ENCODE assay signal across 17 cellular contexts in genomic region chr4:106303548-106303947, GRCh38. TPM values are rescaled to one million over a fixed set of nuclear protein-coding genes. Genes with fewer than 3 reads are reported as not detected.
DNase-seq lines count a peak whose midpoint lies in the region; ATAC-seq, FAIRE-seq and TF ChIP-seq lines count a peak whose summit lies in the region.
"Had no signal": no experiment of that assay in that cellular context is flagged by ENCODE, and none has a peak within 500 bp of the region (broad histone marks: within the 10 kb centered on the region; RNA-seq: fewer than 3 reads in every experiment).

No MANE protein-coding gene starts in this region.

- DNase-seq in HepG2 (ENCODE audit: low spot score) (no peak), right lobe of liver (no peak), OCI-M1 (lab: John Stamatoyannopoulos, UW) (peak; percentile 15), endodermal cell (no peak), aorta (no peak), SHP77 (lab: John Stamatoyannopoulos, UW) (no peak), GM23248 (no peak)
- DNase-seq in stimulated activated naive B cell treated with anti-CD40 and anti-IgM and Interleukin-4, amounts not matched to agents 10 μg/mL and 1 μg/mL and 100 μg/mL, for 72 hours = no peak
- DNase-seq: 8988T; AML-193; CD8-positive, alpha-beta memory T cell; DMS53; GOT3; HCEC 1CT; IMR-90 had no signal

- no peak for TF ChIP-seq CTCF in HepG2 (CRISPR knock-in tag; IDR thresholded peaks at IDR 0.05)
- no peak for TF ChIP-seq CTCF in right lobe of liver (IDR thresholded peaks at IDR 0.05)
- TF ChIP-seq CTCF in endodermal cell (conservative IDR thresholded peaks at IDR 0.05) = no peak

- peaks cover 4% of the 10 kb centered on the region for H3K9me3 Mint-ChIP-seq in endodermal cell
- H3K9me3 Mint-ChIP-seq in stimulated activated naive B cell treated with anti-CD40 and anti-IgM and Interleukin-4, amounts not matched to agents 10 μg/mL and 1 μg/mL and 100 μg/mL, for 72 hours = peaks cover 0 to 1% of the 10 kb centered on the region in 2 donors
- H3K9me3 Mint-ChIP-seq: CD8-positive, alpha-beta memory T cell had no signal

- ATAC-seq in HepG2 (no peak), right lobe of liver (no peak), aorta (ENCODE audit: low FRiP score) (no peak)
- no peak for ATAC-seq in stimulated activated naive B cell treated with anti-CD40 and anti-IgM and Interleukin-4, amounts not matched to agents 10 μg/mL and 1 μg/mL and 100 μg/mL, for 72 hours (replicated peaks)

- CTCF ChIA-PET in HepG2 (lab: Yijun Ruan, JAX; ENCODE audit: low intra/inter-chr PET ratio, low total read pairs) = no interaction called here

- no peak overlapping the region for H2AFZ ChIP-seq in HepG2 (ENCODE audit: low read length)
- no peak overlapping the region for H2AFZ ChIP-seq in GM23248

- H3K36me3 Mint-ChIP-seq in endodermal cell (ENCODE audit: low read depth) = peaks cover 33% of the 10 kb centered on the region
- peaks cover 23 to 39% of the 10 kb centered on the region in 2 donors for H3K36me3 Mint-ChIP-seq in stimulated activated naive B cell treated with anti-CD40 and anti-IgM and Interleukin-4, amounts not matched to agents 10 μg/mL and 1 μg/mL and 100 μg/mL, for 72 hours

- H3K4me3 ChIP-seq in HepG2 (replicated peaks in 1 of 3; ENCODE audit: insufficient read depth in 1 of 3, low read depth in 2 of 3, low read length in 3 of 3) (no peak overlapping the region), right lobe of liver (no peak overlapping the region), endodermal cell (ENCODE audit: low read length) (peak overlapping the region; percentile 41), aorta (ENCODE audit: low read length in 2 of 2) (no peak overlapping the region), GM23248 (no peak overlapping the region)
- H3K4me3 ChIP-seq: BLaER1 had no signal

- intact Hi-C loops in HepG2 (cut with micrococcal nuclease; ENCODE audit: unreplicated experiment) = no loop called here
- intact Hi-C loops in right lobe of liver (cut with DNase I) = no loop called here
- intact Hi-C loops in aorta (cut with DNase I) = no loop called here

- BruUV-seq in HepG2 (replicated peaks; lab: Mats Ljungman, UMichigan) = no TSS peak

- peaks cover 31% of the 10 kb centered on the region for H3K4me1 Mint-ChIP-seq in endodermal cell
- H3K4me1 Mint-ChIP-seq in stimulated activated naive B cell treated with anti-CD40 and anti-IgM and Interleukin-4, amounts not matched to agents 10 μg/mL and 1 μg/mL and 100 μg/mL, for 72 hours = peaks cover 9 to 15% of the 10 kb centered on the region in 2 donors

- no peak overlapping the region for H3K4me2 ChIP-seq in HepG2 (ENCODE audit: low read depth, low read length)
- no peak overlapping the region for H3K4me2 ChIP-seq in GM23248 (ENCODE audit: unreplicated experiment)
- H3K4me2 ChIP-seq: BLaER1 had no signal

- POLR2A ChIA-PET in HepG2 (lab: Yijun Ruan, JAX) = interaction anchor here (1.0 to 2.5 kb wide), 2 partner anchors 12 to 16 kb away, joined by 5 to 14 read pairs; partner anchors contain the start of genes AIMP1 and TBCK

- 100% methylated on average over 2 of the region's 2 CpGs for WGBS in HepG2 (ENCODE audit: low lambda C conversion rate)
- WGBS in right lobe of liver (ENCODE audit: insufficient coverage, low coverage, low lambda C conversion rate, missing lambda C conversion rate) = 67% methylated on average over 1 of the region's 2 CpGs
- WGBS in endodermal cell (ENCODE audit: insufficient coverage in 1 of 2, insufficient read length in 1 of 2), 2 experiments = 79 to 93% methylated on average over 2 of the region's 2 CpGs
- 93 to 94% methylated on average over 2 of the region's 2 CpGs for WGBS in aorta, 2 donors
- 84 to 90% methylated on average over 2 of the region's 2 CpGs for whole genome bisulfite sequencing in GM23248 (ENCODE audit: low coverage in 1 of 2, low lambda C conversion rate in 2 of 2, missing lambda C conversion rate in 2 of 2), 2 experiments

- TF ChIP-seq RAD21 in HepG2 (CRISPR knock-in tag; IDR thresholded peaks at IDR 0.05) = no peak

- H4K20me1 ChIP-seq in HepG2 (ENCODE audit: insufficient read depth, low read length) = no peaks in the 10 kb centered on the region
- no peaks in the 10 kb centered on the region for H4K20me1 ChIP-seq in GM23248 (ENCODE audit: insufficient read depth)

- peak overlapping the region; percentile 18 for H3K27ac Mint-ChIP-seq in endodermal cell
- peak overlapping the region; percentile 25 for H3K27ac Mint-ChIP-seq in stimulated activated naive B cell treated with anti-CD40 and anti-IgM and Interleukin-4, amounts not matched to agents 10 μg/mL and 1 μg/mL and 100 μg/mL, for 72 hours

- H3K79me2 ChIP-seq in HepG2 (ENCODE audit: insufficient read depth, low read length) (peaks cover 74% of the 10 kb centered on the region), GM23248 (ENCODE audit: insufficient read depth) (peaks cover 37% of the 10 kb centered on the region)

- no peaks in the 10 kb centered on the region; a peak in 1 of 5 replicates for H3K27me3 ChIP-seq in HepG2 (ENCODE audit: control insufficient read depth in 1 of 2, insufficient read depth in 2 of 2, low read length in 2 of 2)
- no peaks in the 10 kb centered on the region for H3K27me3 ChIP-seq in right lobe of liver
- H3K27me3 ChIP-seq in endodermal cell (ENCODE audit: control insufficient read depth, insufficient read depth, low read length, poor library complexity, severe bottlenecking) = no peaks in the 10 kb centered on the region
- no peaks in the 10 kb centered on the region for H3K27me3 ChIP-seq in aorta (ENCODE audit: control insufficient read depth in 1 of 2, insufficient read depth in 2 of 2, low read length in 1 of 2)
- no peaks in the 10 kb centered on the region for H3K27me3 ChIP-seq in GM23248 (replicated peaks; ENCODE audit: insufficient read depth)
- H3K27me3 ChIP-seq: BLaER1 had no signal

- peaks cover 7% of the 10 kb centered on the region for H3F3A ChIP-seq in GM23248 (ENCODE audit: insufficient read depth)

- TF ChIP-seq EP300 in HepG2 (IDR thresholded peaks at IDR 0.05; ENCODE audit: low read depth in 2 of 2, low read length in 2 of 2) (no peak), HepG2 (CRISPR knock-in tag; IDR thresholded peaks at IDR 0.05; ENCODE audit: borderline replicate concordance) (no peak)

- H3K4me1 ChIP-seq in HepG2 (ENCODE audit: insufficient read depth, low read length) (peaks cover 43% of the 10 kb centered on the region), right lobe of liver (no peaks in the 10 kb centered on the region), endodermal cell (ENCODE audit: control insufficient read depth, insufficient read depth, low read length) (peaks cover 12% of the 10 kb centered on the region), aorta (ENCODE audit: control insufficient read depth in 1 of 2, insufficient read depth in 2 of 2, low read length in 2 of 2) (peaks cover 3 to 6% of the 10 kb centered on the region in 2 donors), GM23248 (ENCODE audit: insufficient read depth) (peaks cover 18% of the 10 kb centered on the region)
- H3K4me1 ChIP-seq: BLaER1 had no signal

- peak overlapping the region; percentile 33 for H3K27ac ChIP-seq in HepG2 (ENCODE audit: extremely low read length, insufficient read depth, low read length)
- H3K27ac ChIP-seq in right lobe of liver = no peak overlapping the region
- H3K27ac ChIP-seq in endodermal cell (ENCODE audit: low read depth, low read length) = no peak overlapping the region
- H3K27ac ChIP-seq in aorta (ENCODE audit: low read depth in 1 of 2, low read length in 2 of 2) = no peak overlapping the region
- no peak overlapping the region for H3K27ac ChIP-seq in GM23248
- H3K27ac ChIP-seq: BLaER1, HL-60 had no signal

- no peak for FAIRE-seq in HepG2 (lab: Jason Lieb, UNC)

- no peak overlapping the region for H3K9ac ChIP-seq in HepG2 (ENCODE audit: insufficient read depth, low read depth, low read length)
- no peak overlapping the region for H3K9ac ChIP-seq in endodermal cell (ENCODE audit: extremely low read depth, low read length, poor library complexity, severe bottlenecking)
- H3K9ac ChIP-seq in GM23248 = no peak overlapping the region
- H3K9ac ChIP-seq: BLaER1 had no signal

- no peaks in the 10 kb centered on the region for H3K9me3 ChIP-seq in HepG2 (ENCODE audit: low read length)
- H3K9me3 ChIP-seq in right lobe of liver = no peaks in the 10 kb centered on the region
- peaks cover 12% of the 10 kb centered on the region for H3K9me3 ChIP-seq in endodermal cell (ENCODE audit: control insufficient read depth, low read length)
- no peaks in the 10 kb centered on the region for H3K9me3 ChIP-seq in aorta (ENCODE audit: control insufficient read depth, low read length)
- no peaks in the 10 kb centered on the region for H3K9me3 ChIP-seq in GM23248 (ENCODE audit: low read depth)
- H3K9me3 ChIP-seq: BLaER1 had no signal

- in situ Hi-C loops in HepG2 (cut with HindIII; ENCODE audit: extremely low pct_ligation_motif_present, low pct_unique_long_range_greater_than_20kb) = no loop called here
- in situ Hi-C loops in GM23248 (cut with MboI) = no loop called here

- H3K27me3 Mint-ChIP-seq in endodermal cell (ENCODE audit: insufficient read depth) = no peaks in the 10 kb centered on the region
- no peaks in the 10 kb centered on the region for H3K27me3 Mint-ChIP-seq in stimulated activated naive B cell treated with anti-CD40 and anti-IgM and Interleukin-4, amounts not matched to agents 10 μg/mL and 1 μg/mL and 100 μg/mL, for 72 hours
- H3K27me3 Mint-ChIP-seq: CD8-positive, alpha-beta memory T cell had no signal

- H3K36me3 ChIP-seq in HepG2 (replicated peaks in 1 of 2; ENCODE audit: control insufficient read depth in 1 of 2, insufficient read depth in 2 of 2, low read length in 2 of 2) (peaks cover 11 to 53% of the 10 kb centered on the region in 2 experiments), right lobe of liver (peaks cover 0 to 4% (median 0%) of the 10 kb centered on the region in 4 donors), endodermal cell (ENCODE audit: control insufficient read depth, insufficient read depth, low read length) (peaks cover 28% of the 10 kb centered on the region), aorta (ENCODE audit: control insufficient read depth in 1 of 2, insufficient read depth in 2 of 2, low read length in 1 of 2) (peaks cover 0 to 3% of the 10 kb centered on the region in 2 donors), GM23248 (ENCODE audit: low read depth) (peaks cover 19% of the 10 kb centered on the region)

- no peaks in the 10 kb centered on the region for H3K9me2 ChIP-seq in GM23248 (ENCODE audit: insufficient read depth)

- H3K4me3 Mint-ChIP-seq in endodermal cell = peak overlapping the region; percentile 31
- no peak overlapping the region for H3K4me3 Mint-ChIP-seq in stimulated activated naive B cell treated with anti-CD40 and anti-IgM and Interleukin-4, amounts not matched to agents 10 μg/mL and 1 μg/mL and 100 μg/mL, for 72 hours
- H3K4me3 Mint-ChIP-seq: CD8-positive, alpha-beta memory T cell had no signal

- no peak for TF ChIP-seq POLR2A in HepG2 (IDR thresholded peaks at IDR 0.05; ENCODE audit: insufficient read depth in 1 of 2, low read depth in 2 of 2, low read length in 2 of 2)
- TF ChIP-seq POLR2A in right lobe of liver (IDR thresholded peaks at IDR 0.05) = no peak

RNA-seq across cellular contexts. Expression of gene TBCK, which starts 12.5 kb away (rescaled TPM):
- total RNA-seq in HepG2 (2016; rRNA removed; fragmentation: Illumina TruSeq; extraction: Trizol) (44.3 and 51.0 TPM in 2 replicates), right lobe of liver (10 to 100 TPM; 15.1 to 20.1 (median 16.8) TPM), endodermal cell (10 to 100 TPM; 48.3 to 52.9 TPM), aorta (10 to 100 TPM; 46.8 to 64.1 TPM)
- total RNA-seq in HepG2 (2016; cell fraction: cytosol; rRNA removed; fragmentation: Illumina TruSeq; extraction: Trizol; ENCODE audit: low read depth) = 51.6 and 59.0 TPM in 2 replicates
- total RNA-seq in HepG2 (2016; cell fraction: insoluble cytoplasmic fraction; rRNA removed; fragmentation: Illumina TruSeq; extraction: Trizol) = 38.7 and 48.0 TPM in 2 replicates
- total RNA-seq in HepG2 (2016; cell fraction: membrane; rRNA removed; fragmentation: Illumina TruSeq; extraction: Trizol) = 31.2 and 40.8 TPM in 2 replicates
- 170 and 177 TPM in 2 replicates for total RNA-seq in HepG2 (2016; cell fraction: nucleus; rRNA removed; fragmentation: Illumina TruSeq; extraction: Trizol)
- polyA plus RNA-seq in HepG2 (2011; rRNA removed) (55.7 and 62.4 TPM in 2 replicates), aorta (10 to 100 TPM in 1 of 2 donors, 1 to 10 TPM in 1; 8.3 to 15.4 TPM), GM23248 (2016; fragmentation: Nextera tagmentation; extraction: Ambion mirVana) (29.2 and 35.2 TPM in 2 replicates)
- polyA plus RNA-seq in HepG2 (2011; cell fraction: cytosol; rRNA removed) = 20.1 and 25.7 TPM in 2 replicates
- 121 and 149 TPM in 2 replicates for polyA plus RNA-seq in HepG2 (2011; cell fraction: nucleus; rRNA removed)
- polyA plus RNA-seq in HepG2 (2012) = 24.7 and 32.0 TPM in 2 replicates
- polyA plus RNA-seq in HepG2 (2016; cell fraction: cytosol; fragmentation: Illumina TruSeq; extraction: Trizol; ENCODE audit: low read depth) = 1.9 and 2.8 TPM in 2 replicates
- 27.6 and 28.6 TPM in 2 replicates for polyA plus RNA-seq in HepG2 (2016; cell fraction: insoluble cytoplasmic fraction; fragmentation: Illumina TruSeq; extraction: Trizol; ENCODE audit: low read depth)
- polyA plus RNA-seq in HepG2 (2016; cell fraction: membrane; fragmentation: Illumina TruSeq; extraction: Trizol; ENCODE audit: low read depth) = 6.4 and 6.6 TPM in 2 replicates
- polyA plus RNA-seq in HepG2 (2016; cell fraction: nucleus; fragmentation: Illumina TruSeq; extraction: Trizol; ENCODE audit: insufficient read depth, low read depth) = 52.1 and 53.0 TPM in 2 replicates
- 16.3 and 149 TPM in 2 replicates for polyA minus RNA-seq in HepG2 (2011; rRNA and poly(A)+ RNA removed; ENCODE audit: low replicate concordance)
- polyA minus RNA-seq in HepG2 (2011; cell fraction: cytosol; rRNA and poly(A)+ RNA removed) = 25.6 and 32.7 TPM in 2 replicates
- polyA minus RNA-seq in HepG2 (2011; cell fraction: nucleus; rRNA and poly(A)+ RNA removed) = 587 and 688 TPM in 2 replicates
- polyA plus RNA-seq in endodermal cell (2013, experiment 1 of 2) = 30.0 TPM
- 28.4 TPM for polyA plus RNA-seq in endodermal cell (2013, experiment 2 of 2)
- 38.2 and 45.8 TPM in 2 replicates for total RNA-seq in GM23248 (2014; rRNA removed; shearing (Covaris generic))

RNA-seq across cellular contexts. Expression of gene AIMP1, which starts 12.8 kb away (rescaled TPM):
- total RNA-seq in HepG2 (2016; rRNA removed; fragmentation: Illumina TruSeq; extraction: Trizol) = 82.9 and 116 TPM in 2 replicates
- total RNA-seq in HepG2 (2016; cell fraction: cytosol; rRNA removed; fragmentation: Illumina TruSeq; extraction: Trizol; ENCODE audit: low read depth) = 30.5 and 34.0 TPM in 2 replicates
- total RNA-seq in HepG2 (2016; cell fraction: insoluble cytoplasmic fraction; rRNA removed; fragmentation: Illumina TruSeq; extraction: Trizol) = 83.6 and 117 TPM in 2 replicates
- 39.0 and 40.1 TPM in 2 replicates for total RNA-seq in HepG2 (2016; cell fraction: membrane; rRNA removed; fragmentation: Illumina TruSeq; extraction: Trizol)
- total RNA-seq in HepG2 (2016; cell fraction: nucleus; rRNA removed; fragmentation: Illumina TruSeq; extraction: Trizol) = 44.3 and 52.5 TPM in 2 replicates
- polyA plus RNA-seq in HepG2 (2011; rRNA removed) = 19.6 and 28.6 TPM in 2 replicates
- 10.4 and 14.9 TPM in 2 replicates for polyA plus RNA-seq in HepG2 (2011; cell fraction: cytosol; rRNA removed)
- polyA plus RNA-seq in HepG2 (2011; cell fraction: nucleus; rRNA removed) = 14.5 and 20.1 TPM in 2 replicates
- 51.2 and 79.1 TPM in 2 replicates for polyA plus RNA-seq in HepG2 (2012)
- 20.3 and 22.2 TPM in 2 replicates for polyA plus RNA-seq in HepG2 (2016; cell fraction: cytosol; fragmentation: Illumina TruSeq; extraction: Trizol; ENCODE audit: low read depth)
- 110 and 116 TPM in 2 replicates for polyA plus RNA-seq in HepG2 (2016; cell fraction: insoluble cytoplasmic fraction; fragmentation: Illumina TruSeq; extraction: Trizol; ENCODE audit: low read depth)
- 23.9 and 29.0 TPM in 2 replicates for polyA plus RNA-seq in HepG2 (2016; cell fraction: membrane; fragmentation: Illumina TruSeq; extraction: Trizol; ENCODE audit: low read depth)
- 92.7 and 105 TPM in 2 replicates for polyA plus RNA-seq in HepG2 (2016; cell fraction: nucleus; fragmentation: Illumina TruSeq; extraction: Trizol; ENCODE audit: insufficient read depth, low read depth)
- polyA minus RNA-seq in HepG2 (2011; rRNA and poly(A)+ RNA removed; ENCODE audit: low replicate concordance) = 2.7 and 3.9 TPM in 2 replicates
- 10.7 and 11.9 TPM in 2 replicates for polyA minus RNA-seq in HepG2 (2011; cell fraction: cytosol; rRNA and poly(A)+ RNA removed)
- 20.3 and 25.0 TPM in 2 replicates for polyA minus RNA-seq in HepG2 (2011; cell fraction: nucleus; rRNA and poly(A)+ RNA removed)
- 10 to 100 TPM; 15.0 to 21.2 (median 16.7) TPM for total RNA-seq in right lobe of liver
- total RNA-seq in endodermal cell = 10 to 100 TPM; 46.0 to 58.9 TPM
- polyA plus RNA-seq in endodermal cell (2013, experiment 1 of 2) = 44.3 TPM
- polyA plus RNA-seq in endodermal cell (2013, experiment 2 of 2) = 46.6 TPM
- total RNA-seq in aorta = 10 to 100 TPM; 39.3 to 45.6 TPM
- 10 to 100 TPM; 30.2 to 38.6 TPM for polyA plus RNA-seq in aorta
- total RNA-seq in GM23248 (2014; rRNA removed; shearing (Covaris generic)) = 45.5 and 45.9 TPM in 2 replicates
- 101 and 103 TPM in 2 replicates for polyA plus RNA-seq in GM23248 (2016; fragmentation: Nextera tagmentation; extraction: Ambion mirVana)
